Comparison of ENCODE assay signal across 27 cellular contexts in genomic region chr18:3554811-3555427, GRCh38.
DNase-seq lines count a peak whose midpoint lies in the region; ATAC-seq and TF ChIP-seq lines count a peak whose summit lies in the region.
"Had no signal": no experiment of that assay in that cellular context is flagged by ENCODE, and none has a peak within 500 bp of the region (broad histone marks: within the 10 kb centered on the region; RNA-seq: fewer than 3 reads in every experiment).

No MANE protein-coding gene starts in this region.

- no peaks in the 10 kb centered on the region for H3K9me3 Mint-ChIP-seq in type B pancreatic cell
- H3K9me3 Mint-ChIP-seq: activated CD4-positive, alpha-beta T cell treated with anti-CD3 and anti-CD28 coated beads, Interleukin-2, amount 10 ng/mL, durations not matched to agents 24 days and 14 days; activated naive CD8-positive, alpha-beta T cell treated with anti-CD3 and anti-CD28 coated beads for 36 hours; IgD-negative memory B cell; T-cell had no signal

- H4K5ac ChIP-seq in mesendoderm (ENCODE audit: low read length), result no peak overlapping the region

- no peaks in the 10 kb centered on the region for H3K36me3 Mint-ChIP-seq in type B pancreatic cell
- H3K36me3 Mint-ChIP-seq: activated naive CD8-positive, alpha-beta T cell treated with anti-CD3 and anti-CD28 coated beads for 36 hours; IgD-negative memory B cell; T-cell had no signal

- H3K4me3 ChIP-seq in Karpas-422 (ENCODE audit: low read length) (no peak overlapping the region), Panc1 (ENCODE audit: low read depth in 2 of 2, low read length in 2 of 2) (no peak overlapping the region), mesendoderm (ENCODE audit: low read length) (no peak overlapping the region), right atrium auricular region (no peak overlapping the region)
- H3K4me3 ChIP-seq: BLaER1 treated with 17β-estradiol and CSF1 and Interleukin-3, amounts not matched to agents 10 nM and 100 nM; gastroesophageal sphincter; SJSA1; tibial artery had no signal

- TF ChIP-seq CTCF in Panc1 (IDR thresholded peaks at IDR 0.05) (no peak), right atrium auricular region (IDR thresholded peaks at IDR 0.05) (no peak), type B pancreatic cell (conservative IDR thresholded peaks at IDR 0.05) (no peak)

- no peaks in the 10 kb centered on the region for H3K9me2 ChIP-seq in Karpas-422 (replicated peaks; ENCODE audit: insufficient read depth, low read length)

- no peak overlapping the region for H3K4me2 ChIP-seq in Karpas-422 (ENCODE audit: low read depth, low read length, poor library complexity, severe bottlenecking)
- H3K4me2 ChIP-seq in mesendoderm (ENCODE audit: low read length), result no peak overlapping the region
- H3K4me2 ChIP-seq: BLaER1 treated with 17β-estradiol and CSF1 and Interleukin-3, amounts not matched to agents 10 nM and 100 nM had no signal

- H2AFZ ChIP-seq in Karpas-422 (ENCODE audit: low read length), result peak overlapping the region; percentile 48; the same call in 1 of the 2 replicates

- CTCF ChIA-PET in Panc1 (lab: Charles Lee), result no interaction called here

- no peak overlapping the region for H2BK15ac ChIP-seq in mesendoderm (replicated peaks; ENCODE audit: low read depth)

- H3K4me3 Mint-ChIP-seq in type B pancreatic cell, result no peak overlapping the region
- H3K4me3 Mint-ChIP-seq: activated CD4-positive, alpha-beta T cell treated with anti-CD3 and anti-CD28 coated beads, Interleukin-2, amount 10 ng/mL, durations not matched to agents 24 days and 14 days; activated naive CD8-positive, alpha-beta T cell treated with anti-CD3 and anti-CD28 coated beads for 36 hours; IgD-negative memory B cell; T-cell had no signal

- ATAC-seq in Panc1 (no peak), GM21526 (IDR thresholded peaks at IDR 0.05; ENCODE audit: low FRiP score, unreplicated experiment) (no peak)
- ATAC-seq: gastroesophageal sphincter, left lobe of liver, T-cell had no signal

- WGBS in mesendoderm (ENCODE audit: extremely low coverage, insufficient coverage, low lambda C conversion rate), result no CpG with 5 or more reads among the region's 2 CpGs

- no peak overlapping the region for H3K23ac ChIP-seq in mesendoderm (ENCODE audit: low read length)

- H3K79me2 ChIP-seq in Karpas-422 (ENCODE audit: low read length) (no peaks in the 10 kb centered on the region), mesendoderm (ENCODE audit: control insufficient read depth, insufficient read depth, low read length) (no peaks in the 10 kb centered on the region)

- H3K9ac ChIP-seq in Karpas-422 (ENCODE audit: low read length) (no peak overlapping the region), mesendoderm (ENCODE audit: low read length) (no peak overlapping the region)
- H3K9ac ChIP-seq: BLaER1 treated with 17β-estradiol and CSF1 and Interleukin-3, amounts not matched to agents 10 nM and 100 nM had no signal

- no peak overlapping the region for H3K27ac ChIP-seq in Karpas-422 (ENCODE audit: low read length)
- peak overlapping the region; percentile 57; the same call in 1 of the 2 replicates for H3K27ac ChIP-seq in Panc1 (ENCODE audit: low read length)
- H3K27ac ChIP-seq in mesendoderm (ENCODE audit: low read depth, low read length), result no peak overlapping the region
- no peak overlapping the region for H3K27ac ChIP-seq in right atrium auricular region
- H3K27ac ChIP-seq: BLaER1 treated with 17β-estradiol and CSF1 and Interleukin-3, amounts not matched to agents 10 nM and 100 nM; gastroesophageal sphincter; RWPE1; SJSA1; tibial artery; WERI-Rb-1 had no signal

- DNase-seq in DMS53 (lab: John Stamatoyannopoulos, UW) (peak; percentile 69), Karpas-422 (peak; percentile 24), Panc1 (ENCODE audit: low read depth, low spot score) (no peak), mesendoderm (peak; percentile 91), right atrium auricular region (ENCODE audit: low spot score) (no peak), type B pancreatic cell (ENCODE audit: extremely low spot score, unreplicated experiment) (no peak)
- no peak for DNase-seq in stimulated activated CD4-positive, alpha-beta T cell treated with anti-CD3 and anti-CD28 coated beads, Interleukin-4, amount 100 ng/mL, for 4 hours
- DNase-seq: activated CD4-positive, alpha-beta T cell treated with anti-CD3 and anti-CD28 coated beads, Interleukin-2, amount 10 ng/mL, durations not matched to agents 24 days and 14 days; activated gamma-delta T cell; activated naive CD8-positive, alpha-beta T cell treated with anti-CD3 and anti-CD28 coated beads for 36 hours; aorta; GDM1; hippocampal formation; NCI-H187 treated with DMSO at 0.1 percent for 48 hours; NCI-H526; stimulated activated CD4-positive, alpha-beta T cell treated with anti-CD3 and anti-CD28 coated beads, Interleukin-4, amount 100 ng/mL, for 1 hour; T-cell; tibial artery; WERI-Rb-1 had no signal

- H3K56ac ChIP-seq in mesendoderm (ENCODE audit: low read length), result no peak overlapping the region

- peaks cover 12% of the 10 kb centered on the region for H3K4me1 Mint-ChIP-seq in type B pancreatic cell (ENCODE audit: unreplicated experiment)
- H3K4me1 Mint-ChIP-seq: activated CD4-positive, alpha-beta T cell treated with anti-CD3 and anti-CD28 coated beads, Interleukin-2, amount 10 ng/mL, durations not matched to agents 24 days and 14 days; activated naive CD8-positive, alpha-beta T cell treated with anti-CD3 and anti-CD28 coated beads for 36 hours; T-cell had no signal

- H3K27ac Mint-ChIP-seq in type B pancreatic cell, result no peak overlapping the region
- H3K27ac Mint-ChIP-seq: activated CD4-positive, alpha-beta T cell treated with anti-CD3 and anti-CD28 coated beads, Interleukin-2, amount 10 ng/mL, durations not matched to agents 24 days and 14 days; activated naive CD8-positive, alpha-beta T cell treated with anti-CD3 and anti-CD28 coated beads for 36 hours; IgD-negative memory B cell; progenitor cell of endocrine pancreas; T-cell had no signal

- H3K27me3 ChIP-seq in Karpas-422 (ENCODE audit: low read length) (no peaks in the 10 kb centered on the region), Panc1 (ENCODE audit: control insufficient read depth, insufficient read depth, low read length) (no peaks in the 10 kb centered on the region), mesendoderm (ENCODE audit: insufficient read depth, low read length, poor library complexity) (no peaks in the 10 kb centered on the region), right atrium auricular region (no peaks in the 10 kb centered on the region)
- H3K27me3 ChIP-seq: BLaER1 treated with 17β-estradiol and CSF1 and Interleukin-3, amounts not matched to agents 10 nM and 100 nM; SJSA1; tibial artery had no signal

- no peak overlapping the region for H2BK120ac ChIP-seq in mesendoderm (ENCODE audit: low read depth, low read length)

- H2AK5ac ChIP-seq in mesendoderm (ENCODE audit: low read length), result no peak overlapping the region

- no peaks in the 10 kb centered on the region for H3K79me1 ChIP-seq in mesendoderm (ENCODE audit: low read length)

- POLR2A ChIA-PET in Panc1 (lab: Charles Lee), result no interaction called here

- no peak overlapping the region for H3K18ac ChIP-seq in mesendoderm (ENCODE audit: low read length)

- intact Hi-C loops in Panc1 (cut with micrococcal nuclease; ENCODE audit: unreplicated experiment), result no loop called here

- H4K20me1 ChIP-seq in Karpas-422 (ENCODE audit: insufficient read depth, low read depth, low read length), result no peaks in the 10 kb centered on the region
- H4K20me1 ChIP-seq: BLaER1 treated with 17β-estradiol and CSF1 and Interleukin-3, amounts not matched to agents 10 nM and 100 nM had no signal

- no peaks in the 10 kb centered on the region for H3K4me1 ChIP-seq in Karpas-422 (ENCODE audit: low read length)
- no peaks in the 10 kb centered on the region; the same call in 1 of the 2 replicates for H3K4me1 ChIP-seq in Panc1 (ENCODE audit: control insufficient read depth, insufficient read depth, low read length)
- peaks cover 12% of the 10 kb centered on the region for H3K4me1 ChIP-seq in mesendoderm (ENCODE audit: control insufficient read depth, low read depth, low read length)
- no peaks in the 10 kb centered on the region for H3K4me1 ChIP-seq in right atrium auricular region
- H3K4me1 ChIP-seq: BLaER1 treated with 17β-estradiol and CSF1 and Interleukin-3, amounts not matched to agents 10 nM and 100 nM; gastroesophageal sphincter; SJSA1 had no signal

- no peak overlapping the region for H3K4ac ChIP-seq in mesendoderm (ENCODE audit: low read depth, low read length)

- H3K27me3 Mint-ChIP-seq in type B pancreatic cell, result peaks cover 3% of the 10 kb centered on the region
- H3K27me3 Mint-ChIP-seq: IgD-negative memory B cell, T-cell had no signal

- H3K36me3 ChIP-seq in Karpas-422 (ENCODE audit: insufficient read depth, low read length), result no peaks in the 10 kb centered on the region
- no peaks in the 10 kb centered on the region for H3K36me3 ChIP-seq in Panc1 (ENCODE audit: control insufficient read depth, insufficient read depth, low read length)
- H3K36me3 ChIP-seq in mesendoderm (ENCODE audit: control insufficient read depth, insufficient read depth, low read length), result no peaks in the 10 kb centered on the region
- H3K36me3 ChIP-seq in right atrium auricular region, result no peaks in the 10 kb centered on the region
- H3K36me3 ChIP-seq: BLaER1 treated with 17β-estradiol and CSF1 and Interleukin-3, amounts not matched to agents 10 nM and 100 nM; gastroesophageal sphincter; SJSA1; tibial artery; WERI-Rb-1 had no signal

- in situ Hi-C loops in Panc1 (cut with HindIII; ENCODE audit: low pct_unique_long_range_greater_than_20kb, low sequenced_read_pairs), result no loop called here

- BruUV-seq in Panc1 (replicated peaks; lab: Mats Ljungman, UMichigan), result no TSS peak

- H3K9me3 ChIP-seq in Karpas-422 (ENCODE audit: low read length) (no peaks in the 10 kb centered on the region), Panc1 (ENCODE audit: control insufficient read depth, insufficient read depth, low read depth, low read length) (no peaks in the 10 kb centered on the region), right atrium auricular region (no peaks in the 10 kb centered on the region)
- H3K9me3 ChIP-seq: BLaER1 treated with 17β-estradiol and CSF1 and Interleukin-3, amounts not matched to agents 10 nM and 100 nM; gastroesophageal sphincter; SJSA1; tibial artery had no signal

- H4K8ac ChIP-seq in mesendoderm (ENCODE audit: low read depth, low read length), result no peak overlapping the region

- no peak overlapping the region for H2BK5ac ChIP-seq in mesendoderm (ENCODE audit: low read length)

Comparison
In these comparisons a context has a peak if more than half of its experiments do, and no peak if none do; other contexts are left out.
1. DNase-seq: peak in DMS53 (single experiment), Karpas-422 (single experiment) and mesendoderm (single experiment); none in Panc1 (single experiment), stimulated activated CD4-positive, alpha-beta T cell treated with anti-CD3 and anti-CD28 coated beads, Interleukin-4, amount 100 ng/mL, for 4 hours (0 of 2), right atrium auricular region (single experiment) and type B pancreatic cell (single experiment).